Comparison of ENCODE assay signal across 1 cellular context in genomic region chr15:74642328-74642723, GRCh38.
TF ChIP-seq lines count a peak whose summit lies in the region.

No MANE protein-coding gene starts in this region.

TF ChIP-seq in HEK293, 187 proteins besides CTCF, POLR2A, EP300 and RAD21 (continued from another document and continues in another):
- TF ChIP-seq, protein P1, sequence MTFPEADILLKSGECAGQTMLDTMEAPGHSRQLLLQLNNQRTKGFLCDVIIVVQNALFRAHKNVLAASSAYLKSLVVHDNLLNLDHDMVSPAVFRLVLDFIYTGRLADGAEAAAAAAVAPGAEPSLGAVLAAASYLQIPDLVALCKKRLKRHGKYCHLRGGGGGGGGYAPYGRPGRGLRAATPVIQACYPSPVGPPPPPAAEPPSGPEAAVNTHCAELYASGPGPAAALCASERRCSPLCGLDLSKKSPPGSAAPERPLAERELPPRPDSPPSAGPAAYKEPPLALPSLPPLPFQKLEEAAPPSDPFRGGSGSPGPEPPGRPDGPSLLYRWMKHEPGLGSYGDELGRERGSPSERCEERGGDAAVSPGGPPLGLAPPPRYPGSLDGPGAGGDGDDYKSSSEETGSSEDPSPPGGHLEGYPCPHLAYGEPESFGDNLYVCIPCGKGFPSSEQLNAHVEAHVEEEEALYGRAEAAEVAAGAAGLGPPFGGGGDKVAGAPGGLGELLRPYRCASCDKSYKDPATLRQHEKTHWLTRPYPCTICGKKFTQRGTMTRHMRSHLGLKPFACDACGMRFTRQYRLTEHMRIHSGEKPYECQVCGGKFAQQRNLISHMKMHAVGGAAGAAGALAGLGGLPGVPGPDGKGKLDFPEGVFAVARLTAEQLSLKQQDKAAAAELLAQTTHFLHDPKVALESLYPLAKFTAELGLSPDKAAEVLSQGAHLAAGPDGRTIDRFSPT (tag by site-specific recombination; IDR thresholded peaks at IDR 0.05): no peak
- 0 out of 2 replicates have a peak, but pooled peaks have one; percentile 21 for TF ChIP-seq ZNF629 (tag by site-specific recombination; IDR thresholded peaks at IDR 0.05)
- TF ChIP-seq ZNF341 (tag by site-specific recombination; IDR thresholded peaks at IDR 0.05; ENCODE audit: low read depth): peak; percentile 39; the same call in 1 of the 2 replicates
- no peak for TF ChIP-seq ZNF23 (tag by site-specific recombination; IDR thresholded peaks at IDR 0.05; ENCODE audit: borderline replicate concordance)
- no peak for TF ChIP-seq ZNF830 (tag by site-specific recombination; IDR thresholded peaks at IDR 0.05; ENCODE audit: low read depth)
- TF ChIP-seq ZNF157 (tag by site-specific recombination; IDR thresholded peaks at IDR 0.05): no peak
- no peak; the same call in 1 of the 2 replicates for TF ChIP-seq ZNF391 (tag by site-specific recombination; IDR thresholded peaks at IDR 0.05; ENCODE audit: borderline replicate concordance, low read depth)
- TF ChIP-seq ZNF768 (tag by site-specific recombination; IDR thresholded peaks at IDR 0.05): no peak
- TF ChIP-seq REST (tag by site-specific recombination; IDR thresholded peaks at IDR 0.05): no peak
- TF ChIP-seq TSHZ1 (tag by site-specific recombination; IDR thresholded peaks at IDR 0.05; ENCODE audit: borderline replicate concordance): 0 out of 2 replicates have a peak, but pooled peaks have one; percentile 18
- TF ChIP-seq, protein P2, sequence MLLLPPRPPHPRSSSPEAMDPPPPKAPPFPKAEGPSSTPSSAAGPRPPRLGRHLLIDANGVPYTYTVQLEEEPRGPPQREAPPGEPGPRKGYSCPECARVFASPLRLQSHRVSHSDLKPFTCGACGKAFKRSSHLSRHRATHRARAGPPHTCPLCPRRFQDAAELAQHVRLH (tag by site-specific recombination; IDR thresholded peaks at IDR 0.05): no peak
- no peak for TF ChIP-seq ZFP37 (tag by site-specific recombination; IDR thresholded peaks at IDR 0.05)
- TF ChIP-seq, protein P3, sequence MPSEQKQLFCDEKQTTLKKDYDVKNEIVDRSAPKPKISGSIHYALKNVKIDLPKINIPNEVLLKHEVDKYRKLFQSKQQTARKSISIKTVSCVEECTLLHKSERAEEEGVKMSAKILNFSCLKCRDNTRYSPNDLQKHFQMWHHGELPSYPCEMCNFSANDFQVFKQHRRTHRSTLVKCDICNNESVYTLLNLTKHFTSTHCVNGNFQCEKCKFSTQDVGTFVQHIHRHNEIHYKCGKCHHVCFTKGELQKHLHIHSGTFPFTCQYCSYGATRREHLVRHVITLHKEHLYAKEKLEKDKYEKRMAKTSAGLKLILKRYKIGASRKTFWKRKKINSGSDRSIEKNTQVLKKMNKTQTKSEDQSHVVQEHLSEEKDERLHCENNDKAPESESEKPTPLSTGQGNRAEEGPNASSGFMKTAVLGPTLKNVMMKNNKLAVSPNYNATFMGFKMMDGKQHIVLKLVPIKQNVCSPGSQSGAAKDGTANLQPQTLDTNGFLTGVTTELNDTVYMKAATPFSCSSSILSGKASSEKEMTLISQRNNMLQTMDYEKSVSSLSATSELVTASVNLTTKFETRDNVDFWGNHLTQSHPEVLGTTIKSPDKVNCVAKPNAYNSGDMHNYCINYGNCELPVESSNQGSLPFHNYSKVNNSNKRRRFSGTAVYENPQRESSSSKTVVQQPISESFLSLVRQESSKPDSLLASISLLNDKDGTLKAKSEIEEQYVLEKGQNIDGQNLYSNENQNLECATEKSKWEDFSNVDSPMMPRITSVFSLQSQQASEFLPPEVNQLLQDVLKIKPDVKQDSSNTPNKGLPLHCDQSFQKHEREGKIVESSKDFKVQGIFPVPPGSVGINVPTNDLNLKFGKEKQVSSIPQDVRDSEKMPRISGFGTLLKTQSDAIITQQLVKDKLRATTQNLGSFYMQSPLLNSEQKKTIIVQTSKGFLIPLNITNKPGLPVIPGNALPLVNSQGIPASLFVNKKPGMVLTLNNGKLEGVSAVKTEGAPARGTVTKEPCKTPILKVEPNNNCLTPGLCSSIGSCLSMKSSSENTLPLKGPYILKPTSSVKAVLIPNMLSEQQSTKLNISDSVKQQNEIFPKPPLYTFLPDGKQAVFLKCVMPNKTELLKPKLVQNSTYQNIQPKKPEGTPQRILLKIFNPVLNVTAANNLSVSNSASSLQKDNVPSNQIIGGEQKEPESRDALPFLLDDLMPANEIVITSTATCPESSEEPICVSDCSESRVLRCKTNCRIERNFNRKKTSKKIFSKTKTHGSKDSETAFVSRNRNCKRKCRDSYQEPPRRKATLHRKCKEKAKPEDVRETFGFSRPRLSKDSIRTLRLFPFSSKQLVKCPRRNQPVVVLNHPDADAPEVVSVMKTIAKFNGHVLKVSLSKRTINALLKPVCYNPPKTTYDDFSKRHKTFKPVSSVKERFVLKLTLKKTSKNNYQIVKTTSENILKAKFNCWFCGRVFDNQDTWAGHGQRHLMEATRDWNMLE (tag by site-specific recombination; conservative IDR thresholded peaks at IDR 0.05; ENCODE audit: low read depth): no peak
- TF ChIP-seq, protein P4, sequence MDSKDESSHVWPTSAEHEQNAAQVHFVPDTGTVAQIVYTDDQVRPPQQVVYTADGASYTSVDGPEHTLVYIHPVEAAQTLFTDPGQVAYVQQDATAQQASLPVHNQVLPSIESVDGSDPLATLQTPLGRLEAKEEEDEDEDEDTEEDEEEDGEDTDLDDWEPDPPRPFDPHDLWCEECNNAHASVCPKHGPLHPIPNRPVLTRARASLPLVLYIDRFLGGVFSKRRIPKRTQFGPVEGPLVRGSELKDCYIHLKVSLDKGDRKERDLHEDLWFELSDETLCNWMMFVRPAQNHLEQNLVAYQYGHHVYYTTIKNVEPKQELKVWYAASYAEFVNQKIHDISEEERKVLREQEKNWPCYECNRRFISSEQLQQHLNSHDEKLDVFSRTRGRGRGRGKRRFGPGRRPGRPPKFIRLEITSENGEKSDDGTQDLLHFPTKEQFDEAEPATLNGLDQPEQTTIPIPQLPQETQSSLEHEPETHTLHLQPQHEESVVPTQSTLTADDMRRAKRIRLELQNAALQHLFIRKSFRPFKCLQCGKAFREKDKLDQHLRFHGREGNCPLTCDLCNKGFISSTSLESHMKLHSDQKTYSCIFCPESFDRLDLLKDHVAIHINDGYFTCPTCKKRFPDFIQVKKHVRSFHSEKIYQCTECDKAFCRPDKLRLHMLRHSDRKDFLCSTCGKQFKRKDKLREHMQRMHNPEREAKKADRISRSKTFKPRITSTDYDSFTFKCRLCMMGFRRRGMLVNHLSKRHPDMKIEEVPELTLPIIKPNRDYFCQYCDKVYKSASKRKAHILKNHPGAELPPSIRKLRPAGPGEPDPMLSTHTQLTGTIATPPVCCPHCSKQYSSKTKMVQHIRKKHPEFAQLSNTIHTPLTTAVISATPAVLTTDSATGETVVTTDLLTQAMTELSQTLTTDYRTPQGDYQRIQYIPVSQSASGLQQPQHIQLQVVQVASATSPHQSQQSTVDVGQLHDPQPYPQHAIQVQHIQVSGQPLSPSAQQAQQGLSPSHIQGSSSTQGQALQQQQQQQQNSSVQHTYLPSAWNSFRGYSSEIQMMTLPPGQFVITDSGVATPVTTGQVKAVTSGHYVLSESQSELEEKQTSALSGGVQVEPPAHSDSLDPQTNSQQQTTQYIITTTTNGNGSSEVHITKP (tag by site-specific recombination; IDR thresholded peaks at IDR 0.05): peak; percentile 42
- TF ChIP-seq ZNF626 (tag by site-specific recombination; IDR thresholded peaks at IDR 0.05): no peak
- no peak for TF ChIP-seq KLF1 (tag by site-specific recombination; IDR thresholded peaks at IDR 0.05)
- TF ChIP-seq ZBTB8A (tag by site-specific recombination; IDR thresholded peaks at IDR 0.05): no peak; the same call in 1 of the 2 replicates
- TF ChIP-seq MEIS1 (CRISPR knock-in tag; IDR thresholded peaks at IDR 0.05; ENCODE audit: borderline replicate concordance): no peak
- no peak for TF ChIP-seq ZNF175 (tag by site-specific recombination; IDR thresholded peaks at IDR 0.05)
- TF ChIP-seq ZXDB (tag by site-specific recombination; IDR thresholded peaks at IDR 0.05): peak; percentile 49
- no peak for TF ChIP-seq ZSCAN18 (tag by site-specific recombination; IDR thresholded peaks at IDR 0.05)
- no peak for TF ChIP-seq ZBTB7A (tag by site-specific recombination; IDR thresholded peaks at IDR 0.05; ENCODE audit: low read depth)
- TF ChIP-seq ZNF530 (tag by site-specific recombination; IDR thresholded peaks at IDR 0.05; ENCODE audit: low read depth): no peak
- no peak for TF ChIP-seq ZSCAN16 (tag by site-specific recombination; IDR thresholded peaks at IDR 0.05)
- TF ChIP-seq, protein P5, sequence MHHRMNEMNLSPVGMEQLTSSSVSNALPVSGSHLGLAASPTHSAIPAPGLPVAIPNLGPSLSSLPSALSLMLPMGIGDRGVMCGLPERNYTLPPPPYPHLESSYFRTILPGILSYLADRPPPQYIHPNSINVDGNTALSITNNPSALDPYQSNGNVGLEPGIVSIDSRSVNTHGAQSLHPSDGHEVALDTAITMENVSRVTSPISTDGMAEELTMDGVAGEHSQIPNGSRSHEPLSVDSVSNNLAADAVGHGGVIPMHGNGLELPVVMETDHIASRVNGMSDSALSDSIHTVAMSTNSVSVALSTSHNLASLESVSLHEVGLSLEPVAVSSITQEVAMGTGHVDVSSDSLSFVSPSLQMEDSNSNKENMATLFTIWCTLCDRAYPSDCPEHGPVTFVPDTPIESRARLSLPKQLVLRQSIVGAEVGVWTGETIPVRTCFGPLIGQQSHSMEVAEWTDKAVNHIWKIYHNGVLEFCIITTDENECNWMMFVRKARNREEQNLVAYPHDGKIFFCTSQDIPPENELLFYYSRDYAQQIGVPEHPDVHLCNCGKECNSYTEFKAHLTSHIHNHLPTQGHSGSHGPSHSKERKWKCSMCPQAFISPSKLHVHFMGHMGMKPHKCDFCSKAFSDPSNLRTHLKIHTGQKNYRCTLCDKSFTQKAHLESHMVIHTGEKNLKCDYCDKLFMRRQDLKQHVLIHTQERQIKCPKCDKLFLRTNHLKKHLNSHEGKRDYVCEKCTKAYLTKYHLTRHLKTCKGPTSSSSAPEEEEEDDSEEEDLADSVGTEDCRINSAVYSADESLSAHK (tag by site-specific recombination; IDR thresholded peaks at IDR 0.05): no peak
- no peak for TF ChIP-seq MYNN (tag by site-specific recombination; IDR thresholded peaks at IDR 0.05; ENCODE audit: borderline replicate concordance)
- TF ChIP-seq ZNF112 (tag by site-specific recombination; IDR thresholded peaks at IDR 0.05): no peak
- no peak for TF ChIP-seq ZBTB20 (tag by site-specific recombination; IDR thresholded peaks at IDR 0.05)
- TF ChIP-seq ZNF548 (tag by site-specific recombination; IDR thresholded peaks at IDR 0.05): no peak
- TF ChIP-seq SALL2 (tag by site-specific recombination; IDR thresholded peaks at IDR 0.05; ENCODE audit: borderline replicate concordance): no peak
- TF ChIP-seq, protein P6, sequence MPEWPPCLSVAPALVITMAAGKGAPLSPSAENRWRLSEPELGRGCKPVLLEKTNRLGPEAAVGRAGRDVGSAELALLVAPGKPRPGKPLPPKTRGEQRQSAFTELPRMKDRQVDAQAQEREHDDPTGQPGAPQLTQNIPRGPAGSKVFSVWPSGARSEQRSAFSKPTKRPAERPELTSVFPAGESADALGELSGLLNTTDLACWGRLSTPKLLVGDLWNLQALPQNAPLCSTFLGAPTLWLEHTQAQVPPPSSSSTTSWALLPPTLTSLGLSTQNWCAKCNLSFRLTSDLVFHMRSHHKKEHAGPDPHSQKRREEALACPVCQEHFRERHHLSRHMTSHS (tag by site-specific recombination; IDR thresholded peaks at IDR 0.05): no peak
